Comparison of ENCODE assay signal across 18 cellular contexts in genomic region chr22:47299879-47300697, GRCh38.
DNase-seq lines count a peak whose midpoint lies in the region; ATAC-seq and TF ChIP-seq lines count a peak whose summit lies in the region.
"Had no signal": no experiment of that assay in that cellular context is flagged by ENCODE, and none has a peak within 500 bp of the region (broad histone marks: within the 10 kb centered on the region; RNA-seq: fewer than 3 reads in every experiment).

No MANE protein-coding gene starts in this region.

- ATAC-seq in heart right ventricle: no peak
- ATAC-seq in GM21576 (IDR thresholded peaks at IDR 0.05; ENCODE audit: unreplicated experiment): no peak
- no peak for ATAC-seq in HG02798 (IDR thresholded peaks at IDR 0.05; ENCODE audit: poor library complexity, unreplicated experiment)

- H3K36me3 Mint-ChIP-seq in osteocyte (ENCODE audit: unreplicated experiment): no peaks in the 10 kb centered on the region

- H3K9me3 ChIP-seq in right atrium auricular region (no peaks in the 10 kb centered on the region), heart right ventricle (no peaks in the 10 kb centered on the region)
- H3K9me3 ChIP-seq: BE2C, Peyer's patch had no signal

- peak; percentile 30 for DNase-seq in right atrium auricular region (ENCODE audit: low spot score)
- no peak for DNase-seq in heart right ventricle
- peak; percentile 12 for DNase-seq in ecto neural progenitor cell (ENCODE audit: low spot score)
- peak; percentile 82 for DNase-seq in osteocyte (ENCODE audit: extremely low spot score, unreplicated experiment)
- DNase-seq in RKO (ENCODE audit: low spot score): no peak
- DNase-seq: BE2C, EL, GOT3, Karpas-422, NCI-H1694, NCI-H2081, NCI-H2171 treated with DMSO at 0.1 percent for 48 hours, NCI-H524 treated with DMSO at 0.1 percent for 48 hours, NCI-H82, SHP77 had no signal

- TF ChIP-seq CTCF in right atrium auricular region (IDR thresholded peaks at IDR 0.05) (no peak), heart right ventricle (IDR thresholded peaks at IDR 0.05) (no peak), osteocyte (IDR thresholded peaks at IDR 0.05) (no peak)

- H3K27me3 Mint-ChIP-seq in osteocyte (ENCODE audit: unreplicated experiment): no peaks in the 10 kb centered on the region

- no peaks in the 10 kb centered on the region for H3K4me1 Mint-ChIP-seq in osteocyte (ENCODE audit: unreplicated experiment)

- peaks cover 14% of the 10 kb centered on the region for H3K9me3 Mint-ChIP-seq in osteocyte (ENCODE audit: unreplicated experiment)

- intact Hi-C loops in heart right ventricle (cut with DNase I): no loop called here

- H3K27ac Mint-ChIP-seq in osteocyte (ENCODE audit: unreplicated experiment): no peak overlapping the region

- H3K4me3 ChIP-seq in right atrium auricular region (no peak overlapping the region), heart right ventricle (no peak overlapping the region)
- H3K4me3 ChIP-seq: Peyer's patch had no signal

- H3K4me1 ChIP-seq in right atrium auricular region (no peaks in the 10 kb centered on the region), heart right ventricle (no peaks in the 10 kb centered on the region)
- H3K4me1 ChIP-seq: BE2C, Peyer's patch had no signal

- H3K36me3 ChIP-seq in right atrium auricular region (no peaks in the 10 kb centered on the region), heart right ventricle (no peaks in the 10 kb centered on the region)
- H3K36me3 ChIP-seq: BE2C, Peyer's patch had no signal

- no peak overlapping the region for H3K4me3 Mint-ChIP-seq in osteocyte (ENCODE audit: unreplicated experiment)

- 82% methylated on average over 21 of the region's 21 CpGs for WGBS in heart right ventricle, 2 donors

- no peak overlapping the region for H3K27ac ChIP-seq in right atrium auricular region
- no peak overlapping the region for H3K27ac ChIP-seq in heart right ventricle
- H3K27ac ChIP-seq: Peyer's patch had no signal

- H3K27me3 ChIP-seq in right atrium auricular region (no peaks in the 10 kb centered on the region), heart right ventricle (peaks cover 0 to 17% (median 11%) of the 10 kb centered on the region in 7 donors)
- H3K27me3 ChIP-seq: BE2C, Peyer's patch had no signal

Comparison
In these comparisons a context has a peak if more than half of its experiments do, and no peak if none do; other contexts are left out.
1. DNase-seq: peak in right atrium auricular region (single experiment), ecto neural progenitor cell (single experiment) and osteocyte (single experiment); none in heart right ventricle (0 of 2) and RKO (single experiment).